8 cellular contexts compared by ENCODE assay signal in the genomic region with DNA sequence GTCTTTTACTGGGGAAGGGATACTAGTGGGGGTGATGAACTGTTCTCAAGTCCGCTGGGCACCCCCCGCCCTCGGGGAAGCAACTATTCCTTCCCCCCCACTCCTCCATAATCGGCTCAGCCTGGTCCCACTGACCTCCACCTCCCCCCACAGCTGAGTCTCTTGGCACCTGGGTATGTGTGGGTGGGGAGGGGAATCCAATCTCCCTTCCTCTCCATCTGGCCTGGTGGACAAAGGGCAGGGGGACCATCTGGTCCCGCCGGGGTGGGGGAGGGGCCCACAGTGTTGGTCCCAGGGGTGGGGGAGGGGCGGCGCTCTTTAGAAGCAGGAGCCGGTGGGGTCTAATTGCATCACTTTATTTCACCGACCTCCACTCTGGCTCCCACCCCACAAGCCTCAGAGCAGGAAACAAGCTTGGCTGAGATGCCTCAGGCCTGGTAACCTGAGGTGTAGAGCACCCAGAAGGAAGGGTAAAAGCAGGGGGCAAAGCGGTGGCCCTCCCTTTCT. TPM values are rescaled to one million over a fixed set of nuclear protein-coding genes. Genes with fewer than 3 reads are reported as not detected.
DNase-seq lines count a peak whose midpoint lies in the region; ATAC-seq and TF ChIP-seq lines count a peak whose summit lies in the region.

No MANE protein-coding gene starts in this region.

- H3K27me3 ChIP-seq in WERI-Rb-1 (ENCODE audit: insufficient read depth, low read depth, severe bottlenecking) (no peaks in the 10 kb centered on the region), heart left ventricle (no peaks in the 10 kb centered on the region), gastrocnemius medialis (no peaks in the 10 kb centered on the region), foreskin keratinocyte (no peaks in the 10 kb centered on the region)

- no peak for DNase-seq in activated CD4-positive, alpha-beta T cell treated with anti-CD3 and anti-CD28 coated beads for 36 hours
- no peak for DNase-seq in activated CD4-positive, alpha-beta T cell treated with anti-CD3 and anti-CD28 coated beads for 48 hours
- DNase-seq in WERI-Rb-1 (peak; percentile 98), heart left ventricle (peak in 3 of 5 donors; percentile 44 to 53 (median 49)), gastrocnemius medialis (no peak), germinal center (ENCODE audit: low spot score) (no peak), GM13976 (ENCODE audit: low spot score) (no peak), foreskin keratinocyte (no peak)

- no peak for TF ChIP-seq POLR2A in heart left ventricle (IDR thresholded peaks at IDR 0.05)
- no peak for TF ChIP-seq POLR2A in gastrocnemius medialis (IDR thresholded peaks at IDR 0.05)

- H3K36me3 ChIP-seq in WERI-Rb-1 (peaks cover 65% of the 10 kb centered on the region), heart left ventricle (peaks cover 0 to 10% (median 0%) of the 10 kb centered on the region in 9 donors), gastrocnemius medialis (no peaks in the 10 kb centered on the region)

- WGBS in heart left ventricle, 4 donors, result 19 to 22% (median 20%) methylated on average over 6 to 11 of the region's 11 CpGs

- no peaks in the 10 kb centered on the region for H3K27me3 Mint-ChIP-seq in activated CD4-positive, alpha-beta T cell treated with anti-CD3 and anti-CD28 coated beads for 36 hours

- CTCF ChIA-PET in activated CD4-positive, alpha-beta T cell treated with anti-CD3 and anti-CD28 coated beads for 36 hours (lab: Charles Lee), result interaction anchor here (0.6 to 2.8 kb wide), 2 partner anchors 11 to 14 kb away, joined by 4 to 12 read pairs; partner anchors contain the start of gene ACY1

- intact Hi-C loops in activated CD4-positive, alpha-beta T cell treated with anti-CD3 and anti-CD28 coated beads for 36 hours (cut with DNase I, micrococcal nuclease), result no loop called here
- intact Hi-C loops in heart left ventricle (cut with DNase I) (loop anchor here in 1 of 10 donors (10.0 kb wide), 1 partner anchor 1613 kb away; the partner anchor contains the start of genes CYB561D2, NPRL2 and TMEM115), gastrocnemius medialis (cut with DNase I; ENCODE audit: low total_unique reads) (loop anchor here (5.0 kb wide), 1 partner anchor 1194 kb away; the partner anchor contains the start of gene PRKCD)

- POLR2A ChIA-PET in activated CD4-positive, alpha-beta T cell treated with anti-CD3 and anti-CD28 coated beads for 36 hours (lab: Charles Lee), result no interaction called here

- H3K4me1 ChIP-seq in heart left ventricle (peaks cover 3 to 82% (median 36%) of the 10 kb centered on the region in 12 donors), gastrocnemius medialis (peaks cover 48 to 52% of the 10 kb centered on the region in 2 donors), foreskin keratinocyte (no peaks in the 10 kb centered on the region)

- peak overlapping the region; percentile 75 for H3K4me3 Mint-ChIP-seq in activated CD4-positive, alpha-beta T cell treated with anti-CD3 and anti-CD28 coated beads for 36 hours

- H3K27ac Mint-ChIP-seq in activated CD4-positive, alpha-beta T cell treated with anti-CD3 and anti-CD28 coated beads for 36 hours, result no peak overlapping the region

- peaks cover 21% of the 10 kb centered on the region for H3K4me1 Mint-ChIP-seq in activated CD4-positive, alpha-beta T cell treated with anti-CD3 and anti-CD28 coated beads for 36 hours

- TF ChIP-seq CTCF in WERI-Rb-1 (IDR thresholded peaks at IDR 0.05; ENCODE audit: low read depth, low read length) (no peak), heart left ventricle (IDR thresholded peaks at IDR 0.05) (no peak), gastrocnemius medialis (IDR thresholded peaks at IDR 0.05 in 4 of 5, conservative IDR thresholded peaks at IDR 0.05 in 1 of 5) (no peak), GM13976 (IDR thresholded peaks at IDR 0.05; ENCODE audit: borderline replicate concordance, control extremely low read depth, extremely low read depth, insufficient read depth, missing control alignments) (no peak), foreskin keratinocyte (conservative IDR thresholded peaks at IDR 0.05) (no peak)

- H3K36me3 Mint-ChIP-seq in activated CD4-positive, alpha-beta T cell treated with anti-CD3 and anti-CD28 coated beads for 36 hours (ENCODE audit: low read depth), result peaks cover 9% of the 10 kb centered on the region

- H3K9me3 Mint-ChIP-seq in activated CD4-positive, alpha-beta T cell treated with anti-CD3 and anti-CD28 coated beads for 36 hours (ENCODE audit: low read depth), result no peaks in the 10 kb centered on the region

- in situ Hi-C loops in gastrocnemius medialis (cut with MboI; ENCODE audit: low sequenced_read_pairs in 4 of 4), result no loop called here
- in situ Hi-C loops in GM13976 (cut with MboI; ENCODE audit: low sequenced_read_pairs, unreplicated experiment), result no loop called here

- ATAC-seq in activated CD4-positive, alpha-beta T cell treated with anti-CD3 and anti-CD28 coated beads for 36 hours, result no peak
- peak in 3 of 4 donors; percentile 2 to 17 (median 12) for ATAC-seq in heart left ventricle
- ATAC-seq in gastrocnemius medialis, result no peak
- ATAC-seq in foreskin keratinocyte, result no peak

- peak overlapping the region; percentile 64 for H3K4me3 ChIP-seq in WERI-Rb-1 (ENCODE audit: low read depth, low read length)
- H3K4me3 ChIP-seq in heart left ventricle, result peak overlapping the region; percentile 69 to 97 (median 84)
- H3K4me3 ChIP-seq in gastrocnemius medialis, result peak overlapping the region; percentile 51 to 85 (median 78)

- no peaks in the 10 kb centered on the region for H3K9me3 ChIP-seq in WERI-Rb-1 (ENCODE audit: severe bottlenecking)
- H3K9me3 ChIP-seq in heart left ventricle, result no peaks in the 10 kb centered on the region
- no peaks in the 10 kb centered on the region for H3K9me3 ChIP-seq in gastrocnemius medialis

- H3K27ac ChIP-seq in WERI-Rb-1 (peak overlapping the region; percentile 100), heart left ventricle (peak overlapping the region; percentile 83 to 98 (median 96)), gastrocnemius medialis (peak overlapping the region; percentile 90 to 100 (median 94)), foreskin keratinocyte (no peak overlapping the region)

RNA-seq across cellular contexts. Expression of gene PCBP4, which starts 1.0 kb away (rescaled TPM):
- 10 to 100 TPM; 12.5 to 13.6 TPM for total RNA-seq in activated CD4-positive, alpha-beta T cell treated with anti-CD3 and anti-CD28 coated beads for 36 hours
- total RNA-seq in heart left ventricle, result 100 to 1,000 TPM in 2 of 9 donors, 10 to 100 TPM in 7; 55.4 to 149 (median 63.9) TPM
- 100 to 1,000 TPM in 1 of 2 donors, 10 to 100 TPM in 1; 64.8 to 101 TPM for polyA plus RNA-seq in heart left ventricle
- total RNA-seq in gastrocnemius medialis, result 100 to 1,000 TPM; 184 to 320 (median 199) TPM
- 30.9 and 33.4 TPM in 2 replicates for total RNA-seq in foreskin keratinocyte
- polyA plus RNA-seq in foreskin keratinocyte, result 40.0 and 46.9 TPM in 2 replicates

RNA-seq across cellular contexts. Expression of gene ABHD14B, which starts 5.6 kb away (rescaled TPM):
- total RNA-seq in activated CD4-positive, alpha-beta T cell treated with anti-CD3 and anti-CD28 coated beads for 36 hours, result 10 to 100 TPM; 62.4 to 65.0 TPM
- total RNA-seq in heart left ventricle (10 to 100 TPM in 7 of 9 donors, 1 to 10 TPM in 2; 8.7 to 22.2 (median 12.3) TPM), gastrocnemius medialis (10 to 100 TPM; 11.2 to 21.0 (median 17.2) TPM), foreskin keratinocyte (23.0 and 25.8 TPM in 2 replicates)
- polyA plus RNA-seq in heart left ventricle (10 to 100 TPM; 11.5 to 19.8 TPM), foreskin keratinocyte (30.5 and 33.6 TPM in 2 replicates)

RNA-seq across cellular contexts. Expression of gene ABHD14A, which starts 6.6 kb away (rescaled TPM):
- total RNA-seq in activated CD4-positive, alpha-beta T cell treated with anti-CD3 and anti-CD28 coated beads for 36 hours, result 1 to 10 TPM; 6.3 to 7.5 TPM
- total RNA-seq in heart left ventricle (10 to 100 TPM; 17.7 to 51.4 (median 22.1) TPM), gastrocnemius medialis (10 to 100 TPM in 3 of 4 donors, 1 to 10 TPM in 1; 8.7 to 37.9 (median 29.9) TPM), foreskin keratinocyte (4.9 and 5.6 TPM in 2 replicates)
- polyA plus RNA-seq in heart left ventricle (10 to 100 TPM; 21.7 to 70.3 TPM), foreskin keratinocyte (8.9 and 9.5 TPM in 2 replicates)

RNA-seq across cellular contexts. Expression of gene GPR62, which starts 13.0 kb away (rescaled TPM):
- total RNA-seq in activated CD4-positive, alpha-beta T cell treated with anti-CD3 and anti-CD28 coated beads for 36 hours, result not detected
- total RNA-seq in heart left ventricle (under 1 TPM in 5 of 9 donors, not detected in 4; 0.13 to 0.27 (median 0.21) TPM), gastrocnemius medialis (1 to 10 TPM in 1 of 4 donors, under 1 TPM in 3; 0.18 to 2.5 (median 0.37) TPM), foreskin keratinocyte (not detected in 2 replicates)
- polyA plus RNA-seq in heart left ventricle (under 1 TPM; 0.06 to 0.11 TPM), foreskin keratinocyte (not detected in 2 replicates)

RNA-seq across cellular contexts. Expression of gene ACY1, which starts 15.1 kb away (rescaled TPM):
- 10 to 100 TPM; 61.5 to 90.0 TPM for total RNA-seq in activated CD4-positive, alpha-beta T cell treated with anti-CD3 and anti-CD28 coated beads for 36 hours
- 10 to 100 TPM; 14.8 to 45.3 (median 27.7) TPM for total RNA-seq in heart left ventricle
- polyA plus RNA-seq in heart left ventricle, result 10 to 100 TPM; 18.3 to 21.2 TPM
- total RNA-seq in gastrocnemius medialis, result 10 to 100 TPM; 33.5 to 79.3 (median 43.2) TPM
- total RNA-seq in foreskin keratinocyte, result 62.3 and 69.9 TPM in 2 replicates
- polyA plus RNA-seq in foreskin keratinocyte, result 62.5 and 73.2 TPM in 2 replicates

Comparison
In these comparisons a context has a peak if more than half of its experiments do, and no peak if none do; other contexts are left out.
1. ATAC-seq: peak in heart left ventricle (3 of 4); none in activated CD4-positive, alpha-beta T cell treated with anti-CD3 and anti-CD28 coated beads for 36 hours (single experiment), gastrocnemius medialis (0 of 2) and foreskin keratinocyte (single experiment).
2. DNase-seq: peak in WERI-Rb-1 (single experiment) and heart left ventricle (3 of 5); none in activated CD4-positive, alpha-beta T cell treated with anti-CD3 and anti-CD28 coated beads for 36 hours (single experiment), activated CD4-positive, alpha-beta T cell treated with anti-CD3 and anti-CD28 coated beads for 48 hours (single experiment), gastrocnemius medialis (0 of 2), germinal center (single experiment), GM13976 (single experiment) and foreskin keratinocyte (0 of 2).
3. Peak in every context shown above with its lines, with median percentiles within 50 percentile points of each other: H3K4me3 ChIP-seq.